2 cellular contexts compared by ENCODE assay signal in the genomic region with DNA sequence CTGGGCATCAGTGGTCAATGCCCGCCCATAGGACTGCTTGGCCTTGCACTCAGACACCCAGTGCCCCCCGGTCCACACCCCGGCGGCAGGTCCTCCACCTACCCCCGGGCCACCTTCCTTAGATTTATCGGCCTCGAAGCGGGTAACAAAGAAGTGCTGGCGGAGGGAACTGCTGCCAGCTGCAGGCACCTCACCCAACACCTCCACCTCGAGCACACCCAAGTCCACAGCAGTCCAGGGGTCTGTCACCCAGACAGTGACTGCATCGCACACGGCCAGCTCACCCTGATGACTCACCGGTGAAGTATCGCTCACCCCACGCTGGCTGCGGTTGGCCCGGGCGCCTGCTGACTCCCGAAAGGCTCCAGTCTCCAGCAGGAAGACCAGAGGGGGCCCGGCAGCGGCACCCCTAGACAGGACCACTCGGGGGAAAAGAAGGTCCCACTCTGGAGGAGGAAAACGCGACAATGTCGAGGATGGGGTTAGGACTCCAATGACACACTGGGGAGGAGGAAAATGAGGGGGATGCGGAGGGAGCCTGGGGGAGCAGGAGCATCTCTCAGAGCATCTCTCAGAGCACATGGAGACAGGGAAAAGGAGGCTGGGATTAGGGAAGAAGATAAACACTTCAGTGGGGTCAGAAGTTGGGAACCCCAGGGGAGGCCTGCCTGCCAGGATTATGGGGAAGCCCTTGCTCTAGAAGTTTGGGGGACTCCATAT.
TF ChIP-seq lines count a peak whose summit lies in the region.

No MANE protein-coding gene starts in this region.

TF ChIP-seq in A549, 52 proteins besides CTCF, POLR2A, EP300 and RAD21 (continued from another document):
- TF ChIP-seq FOSL2 (IDR thresholded peaks at IDR 0.05) (peak; percentile 80), FOSL2 (CRISPR knock-in tag; IDR thresholded peaks at IDR 0.05) (peak; percentile 98), GATA3 (IDR thresholded peaks at IDR 0.05; ENCODE audit: borderline replicate concordance) (peak; percentile 63; the same call in 1 of the 2 replicates)
- TF ChIP-seq, protein P1, sequence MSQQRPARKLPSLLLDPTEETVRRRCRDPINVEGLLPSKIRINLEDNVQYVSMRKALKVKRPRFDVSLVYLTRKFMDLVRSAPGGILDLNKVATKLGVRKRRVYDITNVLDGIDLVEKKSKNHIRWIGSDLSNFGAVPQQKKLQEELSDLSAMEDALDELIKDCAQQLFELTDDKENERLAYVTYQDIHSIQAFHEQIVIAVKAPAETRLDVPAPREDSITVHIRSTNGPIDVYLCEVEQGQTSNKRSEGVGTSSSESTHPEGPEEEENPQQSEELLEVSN (IDR thresholded peaks at IDR 0.05; ENCODE audit: borderline replicate concordance, low read depth) = peak; percentile 84; the same call in 1 of the 2 replicates
- TF ChIP-seq, protein P2, sequence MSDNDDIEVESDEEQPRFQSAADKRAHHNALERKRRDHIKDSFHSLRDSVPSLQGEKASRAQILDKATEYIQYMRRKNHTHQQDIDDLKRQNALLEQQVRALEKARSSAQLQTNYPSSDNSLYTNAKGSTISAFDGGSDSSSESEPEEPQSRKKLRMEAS (IDR thresholded peaks at IDR 0.05) = peak; percentile 86
- TF ChIP-seq, protein P3, sequence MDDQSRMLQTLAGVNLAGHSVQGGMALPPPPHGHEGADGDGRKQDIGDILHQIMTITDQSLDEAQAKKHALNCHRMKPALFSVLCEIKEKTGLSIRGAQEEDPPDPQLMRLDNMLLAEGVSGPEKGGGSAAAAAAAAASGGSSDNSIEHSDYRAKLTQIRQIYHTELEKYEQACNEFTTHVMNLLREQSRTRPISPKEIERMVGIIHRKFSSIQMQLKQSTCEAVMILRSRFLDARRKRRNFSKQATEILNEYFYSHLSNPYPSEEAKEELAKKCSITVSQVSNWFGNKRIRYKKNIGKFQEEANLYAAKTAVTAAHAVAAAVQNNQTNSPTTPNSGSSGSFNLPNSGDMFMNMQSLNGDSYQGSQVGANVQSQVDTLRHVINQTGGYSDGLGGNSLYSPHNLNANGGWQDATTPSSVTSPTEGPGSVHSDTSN (IDR thresholded peaks at IDR 0.05) = peak; percentile 22; the same call in 1 of the 2 replicates
TF ChIP-seq in A549: peak in this region for 7; not testable (repeated sequence) for 45.

TF ChIP-seq in SK-N-SH, 30 proteins besides CTCF, POLR2A, EP300 and RAD21 (continued from another document):
- TF ChIP-seq TCF12 (IDR thresholded peaks at IDR 0.05) = peak; percentile 8; the same call in 1 of the 2 replicates
